8 cellular contexts compared by ENCODE assay signal in genomic region chr2:27771202-27771547, GRCh38. TPM values are rescaled to one million over a fixed set of nuclear protein-coding genes. Genes with fewer than 3 reads are reported as not detected.
DNase-seq lines count a peak whose midpoint lies in the region; ATAC-seq and TF ChIP-seq lines count a peak whose summit lies in the region.

No MANE protein-coding gene starts in this region.

- TF ChIP-seq CTCF in Calu3 (IDR thresholded peaks at IDR 0.05; ENCODE audit: unreplicated experiment), result no peak
- TF ChIP-seq CTCF in HEK293 (tag by site-specific recombination; IDR thresholded peaks at IDR 0.05), result no peak
- TF ChIP-seq CTCF in WTC11 (IDR thresholded peaks at IDR 0.05), result no peak

- intact Hi-C loops in Calu3 (cut with micrococcal nuclease; ENCODE audit: unreplicated experiment), result no loop called here

- H3K27ac Mint-ChIP-seq in Calu3 (ENCODE audit: unreplicated experiment) (peak overlapping the region; percentile 93), WTC11 (peak overlapping the region; percentile 99)

- H3K4me3 ChIP-seq in HEK293 (ENCODE audit: low read depth, low read length) (peak overlapping the region; percentile 97), iPS-18a (ENCODE audit: low read length) (peak overlapping the region; percentile 89), subcutaneous abdominal adipose tissue (ENCODE audit: low read depth in 1 of 5, low read length in 5 of 5) (peak overlapping the region; percentile 92 to 100 (median 94))

- POLR2A ChIA-PET in HEK293 (lab: Yijun Ruan, JAX) (no interaction called here), WTC11 (lab: Charles Lee) (interaction anchor here (0.9 kb wide), 1 partner anchor 19 kb away, joined by 3 read pairs; no protein-coding TSS in a partner anchor)

- H3K27me3 ChIP-seq in iPS-18a (ENCODE audit: control insufficient read depth, insufficient read depth, low read length) (no peaks in the 10 kb centered on the region), subcutaneous abdominal adipose tissue (ENCODE audit: control insufficient read depth in 5 of 5, insufficient read depth in 4 of 5, low read length in 5 of 5) (peaks cover 0 to 4% (median 0%) of the 10 kb centered on the region in 5 donors)

- H3K27ac ChIP-seq in HEK293 (ENCODE audit: extremely low read depth, low read depth, low read length), result peak overlapping the region; percentile 58; the same call in 1 of the 2 replicates
- H3K27ac ChIP-seq in iPS-18a (ENCODE audit: low read length), result peak overlapping the region; percentile 7
- peak overlapping the region; percentile 83 for H3K27ac ChIP-seq in subcutaneous abdominal adipose tissue (ENCODE audit: low read depth, low read length)

- BruUV-seq in Calu3 (replicated peaks; lab: Mats Ljungman, UMichigan), result TSS peak; percentile 96

- H3K4me1 ChIP-seq in HEK293 (ENCODE audit: control insufficient read depth, insufficient read depth, low read length) (peaks cover 9% of the 10 kb centered on the region; the same call in 1 of the 2 replicates), iPS-18a (ENCODE audit: control insufficient read depth, low read depth, low read length) (peaks cover 9% of the 10 kb centered on the region), subcutaneous abdominal adipose tissue (ENCODE audit: control insufficient read depth in 5 of 5, insufficient read depth in 5 of 5, low read length in 5 of 5) (peaks cover 0 to 28% (median 27%) of the 10 kb centered on the region in 5 donors)

- DNase-seq in Calu3 (no peak), WTC11 (ENCODE audit: low spot score) (no peak), NCI-H2107 treated with DMSO at 0.1 percent for 48 hours (lab: John Stamatoyannopoulos, UW; ENCODE audit: unreplicated experiment) (no peak), GOT3 (lab: John Stamatoyannopoulos, UW) (no peak)
- no peak for DNase-seq in activated effector memory CD4-positive, alpha-beta T cell treated with Interleukin-2 at 50 U/mL for 16 hours

- peak overlapping the region; percentile 79 for H3K9ac ChIP-seq in iPS-18a (ENCODE audit: low read length)
- peak overlapping the region in 4 of 5 donors; percentile 85 to 96 (median 92) for H3K9ac ChIP-seq in subcutaneous abdominal adipose tissue (ENCODE audit: low read length in 5 of 5)

- CTCF ChIA-PET in Calu3 (lab: Charles Lee) (no interaction called here), HEK293 (lab: Yijun Ruan, JAX) (no interaction called here), WTC11 (lab: Charles Lee) (no interaction called here)

- H3K27me3 Mint-ChIP-seq in Calu3 (ENCODE audit: unreplicated experiment), result no peaks in the 10 kb centered on the region
- peaks cover 9% of the 10 kb centered on the region for H3K27me3 Mint-ChIP-seq in WTC11 (ENCODE audit: low read depth)

- H3K9me3 ChIP-seq in HEK293 (ENCODE audit: control insufficient read depth, insufficient read depth, low read depth, low read length) (no peaks in the 10 kb centered on the region), iPS-18a (ENCODE audit: control insufficient read depth, low read depth, low read length) (no peaks in the 10 kb centered on the region), subcutaneous abdominal adipose tissue (ENCODE audit: control insufficient read depth in 5 of 5, low read length in 5 of 5) (no peaks in the 10 kb centered on the region)

- H3K4me3 Mint-ChIP-seq in Calu3 (ENCODE audit: low read depth, unreplicated experiment) (peak overlapping the region; percentile 97), WTC11 (peak overlapping the region; percentile 96)

- ATAC-seq in WTC11, result peak; percentile 4; the same call in 1 of the 2 replicates

- peaks cover 59% of the 10 kb centered on the region for H3K4me1 Mint-ChIP-seq in Calu3 (ENCODE audit: low read depth, unreplicated experiment)
- peaks cover 15% of the 10 kb centered on the region for H3K4me1 Mint-ChIP-seq in WTC11

- peaks cover 4 to 28% of the 10 kb centered on the region in 2 experiments; a peak in 1 of 3 replicates for H3K36me3 ChIP-seq in HEK293 (ENCODE audit: control insufficient read depth in 2 of 2, insufficient read depth in 1 of 2, low read length in 2 of 2)
- H3K36me3 ChIP-seq in iPS-18a (ENCODE audit: control insufficient read depth, low read depth, low read length), result peaks cover 6% of the 10 kb centered on the region
- H3K36me3 ChIP-seq in subcutaneous abdominal adipose tissue (ENCODE audit: control insufficient read depth in 5 of 5, insufficient read depth in 5 of 5, low read length in 5 of 5), result peaks cover 5 to 11% (median 8%) of the 10 kb centered on the region in 5 donors

- H3K36me3 Mint-ChIP-seq in Calu3 (ENCODE audit: insufficient read depth, unreplicated experiment), result peaks cover 62% of the 10 kb centered on the region
- H3K36me3 Mint-ChIP-seq in WTC11, result peaks cover 12% of the 10 kb centered on the region

- no peaks in the 10 kb centered on the region for H3K9me3 Mint-ChIP-seq in Calu3 (ENCODE audit: low read depth, unreplicated experiment)
- no peaks in the 10 kb centered on the region for H3K9me3 Mint-ChIP-seq in WTC11

TF ChIP-seq in HEK293, 187 proteins besides CTCF, POLR2A, EP300 and RAD21:
- no peak for TF ChIP-seq MEIS1 (CRISPR knock-in tag; IDR thresholded peaks at IDR 0.05; ENCODE audit: borderline replicate concordance)
- no peak for TF ChIP-seq ELK4 (IDR thresholded peaks at IDR 0.05; ENCODE audit: borderline replicate concordance, low read depth, low read length)
- no peak for TF ChIP-seq ZNF548 (tag by site-specific recombination; IDR thresholded peaks at IDR 0.05)
- TF ChIP-seq SETDB1 (IDR thresholded peaks at IDR 0.05; ENCODE audit: insufficient read length, low read length), result no peak
- TF ChIP-seq ZNF549 (tag by site-specific recombination; IDR thresholded peaks at IDR 0.05), result no peak
- TF ChIP-seq ZNF560 (tag by site-specific recombination; IDR thresholded peaks at IDR 0.05; ENCODE audit: borderline replicate concordance), result no peak
- no peak for TF ChIP-seq ZNF292 (tag by site-specific recombination; IDR thresholded peaks at IDR 0.05; ENCODE audit: borderline replicate concordance, low read depth)
- TF ChIP-seq FEZF1 (tag by site-specific recombination; IDR thresholded peaks at IDR 0.05), result no peak
- no peak for TF ChIP-seq ZNF423 (tag by site-specific recombination; IDR thresholded peaks at IDR 0.05)
- TF ChIP-seq ZIC2 (tag by site-specific recombination; IDR thresholded peaks at IDR 0.05), result no peak
- no peak for TF ChIP-seq GLI2 (tag by site-specific recombination; IDR thresholded peaks at IDR 0.05; ENCODE audit: borderline replicate concordance, low read depth)
- TF ChIP-seq ZNF174 (tag by site-specific recombination; IDR thresholded peaks at IDR 0.05), result no peak
- no peak for TF ChIP-seq SP2 (tag by site-specific recombination; IDR thresholded peaks at IDR 0.05)

TF ChIP-seq in WTC11, 78 proteins besides CTCF, POLR2A, EP300 and RAD21 (continues in another document):
- TF ChIP-seq NR2C2 (CRISPR knock-in tag; IDR thresholded peaks at IDR 0.05) (no peak), ZNF423 (CRISPR knock-in tag; IDR thresholded peaks at IDR 0.05) (no peak), AR (CRISPR knock-in tag; IDR thresholded peaks at IDR 0.05) (no peak), USF2 (CRISPR knock-in tag; IDR thresholded peaks at IDR 0.05) (no peak), GTF2I (CRISPR knock-in tag; conservative IDR thresholded peaks at IDR 0.05) (no peak)

RNA-seq across cellular contexts. Expression of gene MRPL33, which starts 0.3 kb away (rescaled TPM):
- total RNA-seq in Calu3 (2022), result 75.8 and 82.9 TPM in 2 replicates
- 52.5 to 60.6 TPM (median 58.3 TPM) in 3 replicates for total RNA-seq in WTC11 (2021)

Comparison
In these comparisons a context has a peak if more than half of its experiments do, and no peak if none do; other contexts are left out.
1. H3K27ac ChIP-seq: peak in every context shown above with its lines; median percentile 83 in subcutaneous abdominal adipose tissue; 58 in HEK293; 7 in iPS-18a.